Comparison of ENCODE assay signal across 21 cellular contexts in genomic region chr18:40939636-40940035, GRCh38.
DNase-seq lines count a peak whose midpoint lies in the region; ATAC-seq and TF ChIP-seq lines count a peak whose summit lies in the region.
"Had no signal": no experiment of that assay in that cellular context is flagged by ENCODE, and none has a peak within 500 bp of the region (broad histone marks: within the 10 kb centered on the region; RNA-seq: fewer than 3 reads in every experiment).

No MANE protein-coding gene starts in this region.

- no peak overlapping the region for H3K14ac ChIP-seq in mesenchymal stem cell (ENCODE audit: low read length in 2 of 2)

- H3K4me1 ChIP-seq in adipocyte (ENCODE audit: control insufficient read depth, insufficient read depth, low read length) = peaks cover 8% of the 10 kb centered on the region
- no peaks in the 10 kb centered on the region for H3K4me1 ChIP-seq in mesenchymal stem cell (ENCODE audit: control insufficient read depth, insufficient read depth, low read depth, low read length)
- H3K4me1 ChIP-seq in spleen = no peaks in the 10 kb centered on the region
- no peaks in the 10 kb centered on the region for H3K4me1 ChIP-seq in colonic mucosa
- H3K4me1 ChIP-seq: left lung, transverse colon had no signal

- no peak overlapping the region for H2BK12ac ChIP-seq in mesenchymal stem cell (ENCODE audit: low read length in 2 of 2)

- DNase-seq in DMS 273 (lab: John Stamatoyannopoulos, UW; ENCODE audit: unreplicated experiment) = peak; percentile 34
- no peak for DNase-seq in DMS 273 treated with DMSO at 0.1 percent for 48 hours (lab: John Stamatoyannopoulos, UW)
- DNase-seq in adipocyte (ENCODE audit: low read depth) = no peak
- no peak for DNase-seq in mesenchymal stem cell
- peak; percentile 62 for DNase-seq in spleen
- DNase-seq in colonic mucosa = no peak
- DNase-seq: activated B cell treated with CpG ODN at 0.5 μM for 24 hours; activated CD4-positive, alpha-beta T cell treated with anti-CD3 and anti-CD28 coated beads, Interleukin-2, amount 50 U/mL, for 4 hours; activated effector memory CD4-positive, alpha-beta T cell treated with anti-CD3 and anti-CD28 coated beads, Interleukin-2, amount 50 U/mL, for 16 hours; DMS79 treated with DMSO at 0.1 percent for 48 hours; NCI-H1105; NCI-H2107; NCI-H774; stimulated activated CD4-positive, alpha-beta T cell treated with anti-CD3 and anti-CD28 coated beads, Interleukin-4, amount 100 ng/mL, for 24 hours; T1000; transverse colon had no signal

- H3K23ac ChIP-seq in mesenchymal stem cell (ENCODE audit: low read length in 2 of 2) = no peak overlapping the region

- H4K8ac ChIP-seq in mesenchymal stem cell (ENCODE audit: low read length) = no peak overlapping the region

- H2BK15ac ChIP-seq in mesenchymal stem cell (ENCODE audit: low read depth, poor library complexity, severe bottlenecking) = peak overlapping the region; percentile 44

- H3K9ac ChIP-seq in adipocyte (ENCODE audit: low read length) (peak overlapping the region; percentile 46), mesenchymal stem cell (ENCODE audit: low read length) (no peak overlapping the region), colonic mucosa (ENCODE audit: low read depth in 2 of 2, low read length in 2 of 2) (no peak overlapping the region)

- WGBS in mesenchymal stem cell = 97% methylated on average over 21 of the region's 21 CpGs
- WGBS in spleen, 5 donors = 82 to 92% (median 90%) methylated on average over 21 of the region's 21 CpGs

- H2BK120ac ChIP-seq in mesenchymal stem cell (ENCODE audit: low read depth, low read length) = no peak overlapping the region

- H2BK5ac ChIP-seq in mesenchymal stem cell (ENCODE audit: low read depth, low read length, poor library complexity, severe bottlenecking) = no peak overlapping the region

- ATAC-seq in GM21526 (IDR thresholded peaks at IDR 0.05; ENCODE audit: low FRiP score, unreplicated experiment) (no peak), HG02642 (IDR thresholded peaks at IDR 0.05; ENCODE audit: poor library complexity, unreplicated experiment) (no peak)
- ATAC-seq: GM12878, left lung had no signal

- H3K4me3 ChIP-seq in adipocyte (ENCODE audit: low read length) = peak overlapping the region; percentile 70
- peak overlapping the region in 1 of 2 experiments; percentile 51 for H3K4me3 ChIP-seq in mesenchymal stem cell (ENCODE audit: insufficient read depth in 1 of 2, low read depth in 1 of 2, low read length in 2 of 2)
- H3K4me3 ChIP-seq in spleen = no peak overlapping the region
- H3K4me3 ChIP-seq in colonic mucosa = no peak overlapping the region
- H3K4me3 ChIP-seq: GM12878, left lung, transverse colon had no signal

- TF ChIP-seq CTCF in spleen (IDR thresholded peaks at IDR 0.05 in 8 of 11, conservative IDR thresholded peaks at IDR 0.05 in 3 of 11) (no peak), colonic mucosa (IDR thresholded peaks at IDR 0.05) (no peak)

- TF ChIP-seq POLR2A in spleen (IDR thresholded peaks at IDR 0.05) = no peak

- H2AFZ ChIP-seq in mesenchymal stem cell (ENCODE audit: low read depth, low read length) = no peak overlapping the region

- H3K79me1 ChIP-seq in mesenchymal stem cell (replicated peaks; ENCODE audit: low read length, poor library complexity, severe bottlenecking) = no peaks in the 10 kb centered on the region

- H3K18ac ChIP-seq in mesenchymal stem cell (ENCODE audit: low read depth in 1 of 2, low read length in 2 of 2) = no peak overlapping the region

- no peak overlapping the region for H2AK5ac ChIP-seq in mesenchymal stem cell (ENCODE audit: low read length, severe bottlenecking)

- no peak overlapping the region for H4K91ac ChIP-seq in mesenchymal stem cell (ENCODE audit: low read length)

- H3K27me3 ChIP-seq in adipocyte (replicated peaks; ENCODE audit: control insufficient read depth, insufficient read depth, low read length) (no peaks in the 10 kb centered on the region), mesenchymal stem cell (ENCODE audit: control insufficient read depth in 1 of 2, insufficient read depth in 1 of 2, low read length in 2 of 2) (no peaks in the 10 kb centered on the region), spleen (replicated peaks in 1 of 7) (no peaks in the 10 kb centered on the region), colonic mucosa (no peaks in the 10 kb centered on the region)
- H3K27me3 ChIP-seq: left lung, transverse colon had no signal

- no peaks in the 10 kb centered on the region for H3K36me3 ChIP-seq in adipocyte (ENCODE audit: control insufficient read depth, insufficient read depth, low read length, severe bottlenecking)
- H3K36me3 ChIP-seq in mesenchymal stem cell (ENCODE audit: control insufficient read depth in 1 of 2, insufficient read depth in 2 of 2, low read depth in 1 of 2, low read length in 2 of 2) = no peaks in the 10 kb centered on the region
- no peaks in the 10 kb centered on the region for H3K36me3 ChIP-seq in spleen
- no peaks in the 10 kb centered on the region for H3K36me3 ChIP-seq in colonic mucosa
- H3K36me3 ChIP-seq: left lung, transverse colon had no signal

- intact Hi-C loops in spleen (cut with DNase I; ENCODE audit: low total_unique reads) (no loop called here), colonic mucosa (cut with DNase I) (loop anchor here (5.0 kb wide), 1 partner anchor 803 kb away; no protein-coding TSS in a partner anchor)

- H3K4ac ChIP-seq in mesenchymal stem cell (ENCODE audit: low read depth in 1 of 2, low read length in 2 of 2) = no peak overlapping the region

- H3K9me3 ChIP-seq in adipocyte (ENCODE audit: control insufficient read depth, low read length) = no peaks in the 10 kb centered on the region
- no peaks in the 10 kb centered on the region for H3K9me3 ChIP-seq in mesenchymal stem cell (ENCODE audit: control insufficient read depth, low read length)
- no peaks in the 10 kb centered on the region for H3K9me3 ChIP-seq in spleen
- H3K9me3 ChIP-seq in colonic mucosa = no peaks in the 10 kb centered on the region
- H3K9me3 ChIP-seq: left lung, transverse colon had no signal

- no peak overlapping the region for H3K4me2 ChIP-seq in mesenchymal stem cell (ENCODE audit: low read length, poor library complexity, severe bottlenecking)

- H3K27ac ChIP-seq in mesenchymal stem cell (ENCODE audit: low read length, poor library complexity, severe bottlenecking) (no peak overlapping the region), spleen (no peak overlapping the region), colonic mucosa (no peak overlapping the region)
- H3K27ac ChIP-seq: 22Rv1, left lung, transverse colon had no signal

Comparison
In these comparisons a context has a peak if more than half of its experiments do, and no peak if none do; other contexts are left out.
1. DNase-seq: peak in DMS 273 (single experiment) and spleen (single experiment); none in DMS 273 treated with DMSO at 0.1 percent for 48 hours (single experiment), adipocyte (single experiment), mesenchymal stem cell (single experiment) and colonic mucosa (single experiment).